In genomic region chr4:8010618-8011017, GRCh38 we compare ENCODE assay signal across 1 cellular context.
A peak's percentile ranks its signal among the peaks of the same experiment; 100 is the strongest.
TF ChIP-seq lines count a peak whose summit lies in the region.

No MANE protein-coding gene starts in this region.

TF ChIP-seq in SK-N-SH, 30 proteins besides CTCF, POLR2A, EP300 and RAD21 (continued from another document):
- TF ChIP-seq IRF3 (IDR thresholded peaks at IDR 0.05; ENCODE audit: low read depth, low read length) (no peak), JUND (IDR thresholded peaks at IDR 0.05) (no peak), FOXJ3 (CRISPR knock-in tag; IDR thresholded peaks at IDR 0.05) (peak; percentile 88; the same call in 1 of the 2 replicates), EZH2phosphoT487 (IDR thresholded peaks at IDR 0.05; ENCODE audit: borderline replicate concordance, low read depth) (no peak), NRF1 (IDR thresholded peaks at IDR 0.05; ENCODE audit: low read depth, low read length) (peak; percentile 57; the same call in 1 of the 2 replicates), RFX5 (IDR thresholded peaks at IDR 0.05; ENCODE audit: low read length) (peak; percentile 88), MXI1 (IDR thresholded peaks at IDR 0.05; ENCODE audit: low read depth, low read length) (peak; percentile 97), PBX3 (IDR thresholded peaks at IDR 0.05) (peak; percentile 81), TEAD4 (IDR thresholded peaks at IDR 0.05; ENCODE audit: borderline replicate concordance, insufficient read depth) (no peak), REST (IDR thresholded peaks at IDR 0.05; ENCODE audit: low read depth, low read length) (no peak), YY1 (IDR thresholded peaks at IDR 0.05; ENCODE audit: low read depth) (no peak), MEF2A (IDR thresholded peaks at IDR 0.05; ENCODE audit: borderline replicate concordance, low read depth) (no peak), SMC3 (IDR thresholded peaks at IDR 0.05; ENCODE audit: low read depth, low read length) (no peak), FOSL2 (IDR thresholded peaks at IDR 0.05; ENCODE audit: borderline replicate concordance, low read depth) (no peak), RXRA (IDR thresholded peaks at IDR 0.05; ENCODE audit: borderline replicate concordance, low read depth) (no peak), POLR2AphosphoS5 (IDR thresholded peaks at IDR 0.05; ENCODE audit: low read depth, low read length) (no peak)
